8 cellular contexts compared by ENCODE assay signal in the genomic region with DNA sequence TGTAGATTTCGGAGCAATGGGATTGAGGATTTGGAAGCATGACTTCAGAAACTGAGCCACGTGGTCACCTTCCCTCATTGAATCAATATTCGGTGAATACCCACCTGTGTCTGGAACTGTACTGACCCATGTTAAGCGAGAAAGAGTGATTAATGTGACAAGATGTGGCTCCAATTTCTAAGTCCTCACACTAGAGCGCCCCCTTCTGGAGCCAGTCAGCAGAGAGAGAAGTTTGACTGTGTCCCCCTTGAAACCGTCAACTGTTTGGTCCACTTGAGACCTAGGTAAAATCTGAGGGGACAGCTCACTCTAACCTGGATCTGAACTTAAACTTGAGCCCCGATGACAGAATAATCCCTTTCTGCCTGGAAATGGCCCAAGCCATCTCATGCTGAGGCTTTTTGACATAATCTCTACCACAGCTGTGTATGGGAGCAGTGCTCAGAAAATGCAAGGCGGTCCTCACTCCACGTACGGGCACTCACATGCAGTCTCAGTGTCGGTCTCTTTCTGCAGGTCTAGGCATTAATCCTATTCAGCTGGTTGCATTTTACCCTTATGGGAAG. TPM values are rescaled to one million over a fixed set of nuclear protein-coding genes. Genes with fewer than 3 reads are reported as not detected.
DNase-seq lines count a peak whose midpoint lies in the region; ATAC-seq and TF ChIP-seq lines count a peak whose summit lies in the region.

No MANE protein-coding gene starts in this region.

- DNase-seq in NCI-H748 (lab: John Stamatoyannopoulos, UW; ENCODE audit: unreplicated experiment) (peak; percentile 19), NCI-H748 treated with DMSO at 0.1 percent for 48 hours (lab: John Stamatoyannopoulos, UW) (no peak), glutamatergic neuron (peak; percentile 42), cortex of kidney (lab: John Stamatoyannopoulos, UW) (no peak), NCI-H187 treated with DMSO at 0.1 percent for 48 hours (lab: John Stamatoyannopoulos, UW) (no peak)
- DNase-seq in activated CD4-positive, alpha-beta memory T cell treated with anti-CD3 and anti-CD28 coated beads for 36 hours, result peak; percentile 56

- no peak overlapping the region for H3K4me3 Mint-ChIP-seq in activated CD4-positive, alpha-beta memory T cell treated with anti-CD3 and anti-CD28 coated beads for 36 hours
- H3K4me3 Mint-ChIP-seq in glutamatergic neuron (ENCODE audit: unreplicated experiment), result no peak overlapping the region
- no peak overlapping the region for H3K4me3 Mint-ChIP-seq in stimulated activated memory B cell treated with anti-CD40 and anti-IgM and Interleukin-4, amounts not matched to agents 10 μg/mL and 1 μg/mL and 100 μg/mL, for 72 hours

- POLR2A ChIA-PET in activated CD4-positive, alpha-beta memory T cell treated with anti-CD3 and anti-CD28 coated beads for 36 hours (lab: Charles Lee), result no interaction called here

- H3K27me3 Mint-ChIP-seq in activated CD4-positive, alpha-beta memory T cell treated with anti-CD3 and anti-CD28 coated beads for 36 hours, result no peaks in the 10 kb centered on the region
- peaks cover 10% of the 10 kb centered on the region for H3K27me3 Mint-ChIP-seq in glutamatergic neuron (ENCODE audit: unreplicated experiment)
- H3K27me3 Mint-ChIP-seq in stimulated activated memory B cell treated with anti-CD40 and anti-IgM and Interleukin-4, amounts not matched to agents 10 μg/mL and 1 μg/mL and 100 μg/mL, for 72 hours, result no peaks in the 10 kb centered on the region

- intact Hi-C loops in activated CD4-positive, alpha-beta memory T cell treated with anti-CD3 and anti-CD28 coated beads for 36 hours (cut with micrococcal nuclease), result loop anchor here (5.0 kb wide), 1 partner anchor 34 kb away; no protein-coding TSS in a partner anchor

- H3K36me3 Mint-ChIP-seq in activated CD4-positive, alpha-beta memory T cell treated with anti-CD3 and anti-CD28 coated beads for 36 hours, result peaks cover 2% of the 10 kb centered on the region
- H3K36me3 Mint-ChIP-seq in glutamatergic neuron (ENCODE audit: unreplicated experiment), result peaks cover 4% of the 10 kb centered on the region
- H3K36me3 Mint-ChIP-seq in stimulated activated memory B cell treated with anti-CD40 and anti-IgM and Interleukin-4, amounts not matched to agents 10 μg/mL and 1 μg/mL and 100 μg/mL, for 72 hours, result peaks cover 15% of the 10 kb centered on the region

- peaks cover 3% of the 10 kb centered on the region for H3K4me1 Mint-ChIP-seq in activated CD4-positive, alpha-beta memory T cell treated with anti-CD3 and anti-CD28 coated beads for 36 hours (ENCODE audit: low read depth)
- H3K4me1 Mint-ChIP-seq in glutamatergic neuron (ENCODE audit: low read depth, unreplicated experiment), result peaks cover 26% of the 10 kb centered on the region
- peaks cover 20% of the 10 kb centered on the region for H3K4me1 Mint-ChIP-seq in stimulated activated memory B cell treated with anti-CD40 and anti-IgM and Interleukin-4, amounts not matched to agents 10 μg/mL and 1 μg/mL and 100 μg/mL, for 72 hours

- peak; percentile 56 for TF ChIP-seq CTCF in glutamatergic neuron (IDR thresholded peaks at IDR 0.05; ENCODE audit: partially characterized antibody, unreplicated experiment)

- no peak overlapping the region for H3K27ac Mint-ChIP-seq in activated CD4-positive, alpha-beta memory T cell treated with anti-CD3 and anti-CD28 coated beads for 36 hours
- H3K27ac Mint-ChIP-seq in glutamatergic neuron (ENCODE audit: unreplicated experiment), result no peak overlapping the region
- H3K27ac Mint-ChIP-seq in stimulated activated memory B cell treated with anti-CD40 and anti-IgM and Interleukin-4, amounts not matched to agents 10 μg/mL and 1 μg/mL and 100 μg/mL, for 72 hours, result peak overlapping the region; percentile 62

- no peaks in the 10 kb centered on the region for H3K9me3 Mint-ChIP-seq in activated CD4-positive, alpha-beta memory T cell treated with anti-CD3 and anti-CD28 coated beads for 36 hours
- peaks cover 6% of the 10 kb centered on the region for H3K9me3 Mint-ChIP-seq in glutamatergic neuron (ENCODE audit: unreplicated experiment)
- H3K9me3 Mint-ChIP-seq in stimulated activated memory B cell treated with anti-CD40 and anti-IgM and Interleukin-4, amounts not matched to agents 10 μg/mL and 1 μg/mL and 100 μg/mL, for 72 hours, result no peaks in the 10 kb centered on the region

- CTCF ChIA-PET in activated CD4-positive, alpha-beta memory T cell treated with anti-CD3 and anti-CD28 coated beads for 36 hours (lab: Charles Lee), result interaction anchor here (0.7 to 4.6 kb wide), 10 partner anchors 11 to 517 kb away, joined by 3 to 22 read pairs (median 8); no protein-coding TSS in a partner anchor

- ATAC-seq in stimulated activated memory B cell treated with anti-CD40 and anti-IgM and Interleukin-4, amounts not matched to agents 10 μg/mL and 1 μg/mL and 100 μg/mL, for 72 hours, result no peak
- no peak for ATAC-seq in GM18498 (IDR thresholded peaks at IDR 0.05; ENCODE audit: unreplicated experiment)

RNA-seq across cellular contexts. Expression of gene LIMD1, which starts 47.8 kb away (rescaled TPM):
- total RNA-seq in activated CD4-positive, alpha-beta memory T cell treated with anti-CD3 and anti-CD28 coated beads for 36 hours, result 10 to 100 TPM; 20.4 to 20.7 TPM
- 5.2 TPM for total RNA-seq in glutamatergic neuron (ENCODE audit: unreplicated experiment)

Comparison
In these comparisons a context has a peak if more than half of its experiments do, and no peak if none do; other contexts are left out.
1. DNase-seq: peak in NCI-H748 (single experiment), activated CD4-positive, alpha-beta memory T cell treated with anti-CD3 and anti-CD28 coated beads for 36 hours (single experiment) and glutamatergic neuron (single experiment); none in NCI-H748 treated with DMSO at 0.1 percent for 48 hours (single experiment), cortex of kidney (single experiment) and NCI-H187 treated with DMSO at 0.1 percent for 48 hours (single experiment).